33 cellular contexts compared by ENCODE assay signal in genomic region chr3:162087361-162087760, GRCh38.
"Had no signal": no experiment of that assay in that cellular context is flagged by ENCODE, and none has a peak within 500 bp of the region (broad histone marks: within the 10 kb centered on the region; RNA-seq: fewer than 3 reads in every experiment).

No MANE protein-coding gene starts in this region.

- H3K9me3 ChIP-seq: adrenal gland, ascending aorta, body of pancreas, breast epithelium had no signal

- H3K27ac ChIP-seq: adrenal gland, ascending aorta, body of pancreas, brain microvascular endothelial cell, breast epithelium, cardiac muscle cell had no signal

- H3K27me3 ChIP-seq: adrenal gland, ascending aorta, body of pancreas, brain microvascular endothelial cell, breast epithelium, cardiac muscle cell had no signal

- H3K4me1 ChIP-seq: adrenal gland, ascending aorta, body of pancreas, breast epithelium had no signal

- DNase-seq: activated effector memory CD4-positive, alpha-beta T cell treated with anti-CD3 and anti-CD28 coated beads, Interleukin-2, amount 50 U/mL, for 16 hours; activated effector memory CD4-positive, alpha-beta T cell treated with Interleukin-2 at 50 U/mL for 16 hours; activated gamma-delta T cell; activated gamma-delta T cell treated with Interleukin-2 at 50 U/mL for 16 hours; activated naive CD4-positive, alpha-beta T cell; activated naive CD4-positive, alpha-beta T cell treated with anti-CD3 and anti-CD28 coated beads for 36 hours; activated naive CD4-positive, alpha-beta T cell treated with anti-CD3 and anti-CD28 coated beads, Interleukin-2, amount 10 ng/mL, durations not matched to agents 7 days and 5 days; activated naive CD4-positive, alpha-beta T cell treated with anti-CD3 and anti-CD28 coated beads, Interleukin-2, amount 50 U/mL, for 16 hours; activated naive CD4-positive, alpha-beta T cell treated with Interleukin-2 at 50 U/mL for 16 hours; activated naive CD8-positive, alpha-beta T cell treated with anti-CD3 and anti-CD28 coated beads for 36 hours; activated naive CD8-positive, alpha-beta T cell treated with anti-CD3 and anti-CD28 coated beads, Interleukin-2, amount 10 ng/mL, durations not matched to agents 7 days and 5 days; activated naive CD8-positive, alpha-beta T cell treated with anti-CD3 and anti-CD28 coated beads, Interleukin-2, amount 50 U/mL, for 24 hours; activated T-cell treated with anti-CD3 and anti-CD28 coated beads, Interleukin-2, amount 50 U/mL, for 24 hours; activated T-cell treated with anti-CD3 and anti-CD28 coated beads, Interleukin-2, amount 50 U/mL, for 4 hours; activated T-cell treated with anti-CD3 and anti-CD28 coated beads, Interleukin-2, amount 50 U/mL, for 48 hours; activated T-cell treated with anti-CD3 and anti-CD28 coated beads, Interleukin-2, amount 50 U/mL, for 72 hours; adrenal gland; amniotic stem cell; amygdala; anterior cingulate cortex; aorta; body of pancreas; brain microvascular endothelial cell; caudate nucleus; central memory CD4-positive, alpha-beta T cell; cerebellar nuclear complex had no signal

- H3K36me3 ChIP-seq: adrenal gland, ascending aorta, brain microvascular endothelial cell, breast epithelium, cardiac muscle cell had no signal

- FAIRE-seq: astrocyte, bronchial epithelial cell had no signal

- H3K4me3 ChIP-seq: adrenal gland, ascending aorta, body of pancreas, breast epithelium, cardiac muscle cell had no signal

- ATAC-seq: activated naive CD4-positive, alpha-beta T cell treated with anti-CD3 and anti-CD28 coated beads, Interleukin-2, amount 50 U/mL, for 72 hours; activated naive CD8-positive, alpha-beta T cell treated with anti-CD3 and anti-CD28 coated beads, Interleukin-2, amount 50 U/mL, for 24 hours; activated T-cell treated with anti-CD3 and anti-CD28 coated beads, Interleukin-2, amount 50 U/mL, for 4 hours; activated T-cell treated with anti-CD3 and anti-CD28 coated beads, Interleukin-2, amount 50 U/mL, for 72 hours; activated T-helper 17 cell treated with anti-CD3 and anti-CD28 coated beads, Interleukin-2, amount 50 U/mL, for 72 hours; body of pancreas had no signal
